29 cellular contexts compared by ENCODE assay signal in the genomic region with DNA sequence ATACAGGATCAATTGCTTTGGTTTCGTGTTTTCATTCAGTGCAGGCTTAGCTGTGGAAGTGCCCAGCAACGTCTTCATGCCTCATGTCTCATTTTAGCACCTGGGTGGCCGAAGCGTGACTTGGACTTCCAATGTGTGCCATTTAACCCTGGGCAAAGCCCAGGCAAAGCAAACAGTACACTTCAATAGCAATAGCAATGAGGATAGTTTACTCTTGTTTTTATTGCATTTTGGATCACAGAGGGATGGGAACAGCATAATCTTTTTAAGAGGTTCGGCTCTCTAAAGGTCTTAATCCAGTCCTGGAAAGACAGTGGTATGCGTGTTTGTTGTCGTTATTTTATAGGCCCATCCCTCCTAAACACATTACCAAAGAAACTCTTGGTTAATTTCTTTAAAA.
"Had no signal": no experiment of that assay in that cellular context is flagged by ENCODE, and none has a peak within 500 bp of the region (broad histone marks: within the 10 kb centered on the region; RNA-seq: fewer than 3 reads in every experiment).

No MANE protein-coding gene starts in this region.

- H3K27me3 ChIP-seq: brain microvascular endothelial cell, cardiac muscle cell had no signal

- H3K4me3 ChIP-seq: cardiac muscle cell had no signal

- DNase-seq: activated CD4-positive, alpha-beta T cell treated with anti-CD3 and anti-CD28 coated beads, Interleukin-2, amount 10 ng/mL, durations not matched to agents 24 days and 14 days; activated CD4-positive, alpha-beta T cell treated with anti-CD3 and anti-CD28 coated beads, Interleukin-2, amount 50 U/mL, for 4 hours; activated CD8-positive, alpha-beta T cell treated with anti-CD3 and anti-CD28 coated beads for 36 hours; activated effector memory CD4-positive, alpha-beta T cell treated with anti-CD3 and anti-CD28 coated beads, Interleukin-2, amount 50 U/mL, for 16 hours; activated naive CD4-positive, alpha-beta T cell; activated naive CD4-positive, alpha-beta T cell treated with anti-CD3 and anti-CD28 coated beads, Interleukin-2, amount 50 U/mL, for 16 hours; activated naive CD8-positive, alpha-beta T cell treated with anti-CD3 and anti-CD28 coated beads for 36 hours; activated T-cell treated with anti-CD3 and anti-CD28 coated beads, Interleukin-2, amount 50 U/mL, for 1 hour; activated T-cell treated with anti-CD3 and anti-CD28 coated beads, Interleukin-2, amount 50 U/mL, for 72 hours; amniotic stem cell; aorta; brain microvascular endothelial cell; Kasumi-1; KG1; MM.1S; MV-4-11; NCI-H1092; NCI-H1436 treated with DMSO at 0.1 percent for 48 hours; NCI-H1694 treated with DMSO at 0.1 percent for 48 hours; NCI-H2029; NCI-H345; NCI-H524 treated with DMSO at 0.1 percent for 48 hours; OCI-M1; Right ventricle myocardium superior; SW 1271; T-helper 1 cell; T-helper 9 cell had no signal

- H3K27ac ChIP-seq: brain microvascular endothelial cell, cardiac muscle cell had no signal

- H3K36me3 ChIP-seq: brain microvascular endothelial cell, cardiac muscle cell had no signal

- ATAC-seq: activated CD8-positive, alpha-beta T cell treated with anti-CD3 and anti-CD28 coated beads for 36 hours; activated T-cell treated with anti-CD3 and anti-CD28 coated beads, Interleukin-2, amount 50 U/mL, for 72 hours; activated T-helper 17 cell treated with anti-CD3 and anti-CD28 coated beads, Interleukin-2, amount 50 U/mL, for 72 hours had no signal
